Comparison of ENCODE assay signal across 9 cellular contexts in genomic region chr3:174862101-174862500, GRCh38. TPM values are rescaled to one million over a fixed set of nuclear protein-coding genes. Genes with fewer than 3 reads are reported as not detected.
DNase-seq lines count a peak whose midpoint lies in the region; ATAC-seq and TF ChIP-seq lines count a peak whose summit lies in the region.
"Had no signal": no experiment of that assay in that cellular context is flagged by ENCODE, and none has a peak within 500 bp of the region (broad histone marks: within the 10 kb centered on the region; RNA-seq: fewer than 3 reads in every experiment).

No MANE protein-coding gene starts in this region.

- DNase-seq in DMS53 treated with DMSO at 0.1 percent for 48 hours (lab: John Stamatoyannopoulos, UW; ENCODE audit: unreplicated experiment) (peak; percentile 57), NCI-H1092 treated with DMSO at 0.1 percent for 48 hours (lab: John Stamatoyannopoulos, UW) (peak; percentile 31), ascending aorta (ENCODE audit: low spot score in 2 of 2) (no peak), right lobe of liver (peak in 1 of 3 donors; percentile 54), NCI-H345 (lab: John Stamatoyannopoulos, UW) (no peak), uterus (no peak), CD14-positive monocyte (ENCODE audit: low spot score) (no peak)
- DNase-seq in activated CD4-positive, CD25-positive, alpha-beta regulatory T cell treated with anti-CD3 and anti-CD28 coated beads, Interleukin-2, amount 50 U/mL, for 72 hours = no peak
- DNase-seq: activated naive CD8-positive, alpha-beta T cell treated with anti-CD3 and anti-CD28 coated beads, Interleukin-2, amount 10 ng/mL, durations not matched to agents 7 days and 5 days had no signal

- H3K27ac Mint-ChIP-seq in CD14-positive monocyte = no peak overlapping the region
- H3K27ac Mint-ChIP-seq: activated naive CD8-positive, alpha-beta T cell treated with anti-CD3 and anti-CD28 coated beads, Interleukin-2, amount 10 ng/mL, durations not matched to agents 7 days and 5 days had no signal

- TF ChIP-seq CTCF in ascending aorta (IDR thresholded peaks at IDR 0.05) = peak in 1 of 3 experiments; percentile 26
- TF ChIP-seq CTCF in right lobe of liver (IDR thresholded peaks at IDR 0.05) = peak; percentile 37 to 65 (median 58)
- TF ChIP-seq CTCF in uterus (IDR thresholded peaks at IDR 0.05) = no peak
- no peak for TF ChIP-seq CTCF in CD14-positive monocyte (IDR thresholded peaks at IDR 0.05)

- H3K27me3 ChIP-seq in ascending aorta (no peaks in the 10 kb centered on the region), right lobe of liver (no peaks in the 10 kb centered on the region), uterus (no peaks in the 10 kb centered on the region)

- H3K4me3 ChIP-seq in ascending aorta (no peak overlapping the region), right lobe of liver (no peak overlapping the region), uterus (no peak overlapping the region)

- no peak overlapping the region for H3K4me3 Mint-ChIP-seq in CD14-positive monocyte
- H3K4me3 Mint-ChIP-seq: activated naive CD8-positive, alpha-beta T cell treated with anti-CD3 and anti-CD28 coated beads, Interleukin-2, amount 10 ng/mL, durations not matched to agents 7 days and 5 days had no signal

- H3K36me3 Mint-ChIP-seq in CD14-positive monocyte = no peaks in the 10 kb centered on the region
- H3K36me3 Mint-ChIP-seq: activated naive CD8-positive, alpha-beta T cell treated with anti-CD3 and anti-CD28 coated beads, Interleukin-2, amount 10 ng/mL, durations not matched to agents 7 days and 5 days had no signal

- H3K27ac ChIP-seq in ascending aorta (peak overlapping the region; percentile 73 to 75), right lobe of liver (no peak overlapping the region), uterus (no peak overlapping the region)

- intact Hi-C loops in ascending aorta (cut with DNase I) = loop anchor here (5.0 kb wide), 2 partner anchors 40 to 95 kb away; no protein-coding TSS in a partner anchor
- intact Hi-C loops in right lobe of liver (cut with DNase I) = no loop called here
- intact Hi-C loops in uterus (cut with DNase I; ENCODE audit: low total_unique reads) = no loop called here
- intact Hi-C loops in CD14-positive monocyte (cut with micrococcal nuclease) = no loop called here

- H3K9me3 Mint-ChIP-seq in CD14-positive monocyte = peaks cover 0 to 3% (median 2%) of the 10 kb centered on the region in 7 donors
- H3K9me3 Mint-ChIP-seq: activated naive CD8-positive, alpha-beta T cell treated with anti-CD3 and anti-CD28 coated beads, Interleukin-2, amount 10 ng/mL, durations not matched to agents 7 days and 5 days had no signal

- H3K9me3 ChIP-seq in ascending aorta = no peaks in the 10 kb centered on the region
- no peaks in the 10 kb centered on the region for H3K9me3 ChIP-seq in right lobe of liver
- no peaks in the 10 kb centered on the region for H3K9me3 ChIP-seq in uterus

- TF ChIP-seq POLR2A in right lobe of liver (IDR thresholded peaks at IDR 0.05) (no peak), uterus (IDR thresholded peaks at IDR 0.05) (no peak)

- H3K4me1 ChIP-seq in ascending aorta = peaks cover 0 to 6% of the 10 kb centered on the region in 2 donors
- peaks cover 0 to 23% (median 10%) of the 10 kb centered on the region in 4 donors for H3K4me1 ChIP-seq in right lobe of liver
- H3K4me1 ChIP-seq in uterus = no peaks in the 10 kb centered on the region

- H3K27me3 Mint-ChIP-seq in CD14-positive monocyte (ENCODE audit: low read depth in 3 of 3) = no peaks in the 10 kb centered on the region
- H3K27me3 Mint-ChIP-seq: activated naive CD8-positive, alpha-beta T cell treated with anti-CD3 and anti-CD28 coated beads, Interleukin-2, amount 10 ng/mL, durations not matched to agents 7 days and 5 days had no signal

- 16% methylated on average over 3 of the region's 3 CpGs for WGBS in right lobe of liver (ENCODE audit: insufficient coverage, low coverage, low lambda C conversion rate, missing lambda C conversion rate)

- ATAC-seq in right lobe of liver = peak; percentile 76 to 88 (median 78)

- no peaks in the 10 kb centered on the region for H3K4me1 Mint-ChIP-seq in CD14-positive monocyte
- H3K4me1 Mint-ChIP-seq: activated naive CD8-positive, alpha-beta T cell treated with anti-CD3 and anti-CD28 coated beads, Interleukin-2, amount 10 ng/mL, durations not matched to agents 7 days and 5 days had no signal

- H3K36me3 ChIP-seq in ascending aorta (no peaks in the 10 kb centered on the region), right lobe of liver (no peaks in the 10 kb centered on the region), uterus (no peaks in the 10 kb centered on the region)

RNA-seq across cellular contexts. Expression of gene NAALADL2, which starts 3.0 kb away (rescaled TPM):
- total RNA-seq in ascending aorta = 5.9 TPM
- 1 to 10 TPM in 5 of 6 experiments, under 1 TPM in 1; 0.86 to 4.9 (median 3.2) TPM for total RNA-seq in right lobe of liver
- 100 to 1,000 TPM in 1 of 4 donors, 10 to 100 TPM in 1, 1 to 10 TPM in 1, under 1 TPM in 1; 0.26 to 218 (median 17.4) TPM for total RNA-seq in uterus
- not detected for polyA plus RNA-seq in CD14-positive monocyte
- total RNA-seq: activated naive CD8-positive, alpha-beta T cell treated with anti-CD3 and anti-CD28 coated beads, Interleukin-2, amount 10 ng/mL, durations not matched to agents 7 days and 5 days had no signal

Comparison
In these comparisons a context has a peak if more than half of its experiments do, and no peak if none do; other contexts are left out.
1. DNase-seq: peak in DMS53 treated with DMSO at 0.1 percent for 48 hours (single experiment) and NCI-H1092 treated with DMSO at 0.1 percent for 48 hours (single experiment); none in ascending aorta (0 of 2), NCI-H345 (single experiment), activated CD4-positive, CD25-positive, alpha-beta regulatory T cell treated with anti-CD3 and anti-CD28 coated beads, Interleukin-2, amount 50 U/mL, for 72 hours (single experiment), uterus (0 of 2) and CD14-positive monocyte (single experiment).
2. H3K27ac ChIP-seq: peak in ascending aorta (2 of 2); none in right lobe of liver (0 of 3) and uterus (0 of 2).
3. CTCF ChIP-seq: peak in right lobe of liver (4 of 4); none in uterus (0 of 4) and CD14-positive monocyte (single experiment).